In the genomic region with DNA sequence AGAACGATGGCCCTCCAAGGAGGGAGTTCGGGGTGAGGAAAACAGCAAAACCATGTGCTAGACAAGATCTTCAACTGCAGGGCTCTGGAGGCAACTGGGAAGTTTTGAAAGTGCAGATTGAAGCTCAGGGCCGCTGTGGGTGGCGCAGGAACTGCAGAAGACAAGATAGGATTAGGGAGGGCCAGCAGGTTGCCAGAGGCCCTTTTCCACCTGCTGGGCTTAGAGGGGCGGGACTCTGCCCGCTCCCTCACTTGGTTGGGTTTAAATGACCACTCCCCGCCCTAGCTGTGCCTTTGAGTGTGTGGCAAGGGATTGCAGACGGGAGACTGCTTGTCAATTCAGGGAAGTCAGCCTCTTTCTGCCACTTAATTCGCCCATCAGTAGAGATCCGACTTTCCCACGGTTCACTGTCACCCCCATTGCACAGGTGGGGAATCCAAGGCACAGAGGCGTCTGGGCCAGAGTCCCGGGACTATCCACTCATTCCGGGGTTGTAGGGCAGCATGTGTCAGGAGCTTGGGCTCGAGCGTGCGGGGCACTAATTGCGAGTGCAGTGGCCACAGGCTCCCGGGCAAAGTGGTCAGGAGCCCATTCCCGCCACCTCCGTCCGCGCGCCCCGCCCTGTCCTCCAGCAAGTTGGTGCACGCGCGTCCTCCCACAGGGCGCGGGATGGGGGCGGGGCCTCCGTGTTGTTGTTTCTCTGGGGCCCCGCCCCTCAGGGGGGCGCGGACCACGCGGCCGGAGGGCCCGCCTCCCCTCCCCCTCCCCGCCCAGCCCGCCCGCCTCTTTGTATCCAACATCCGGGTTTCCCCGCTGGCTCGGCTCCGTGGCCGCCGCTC, we compare ENCODE assay signal across 8 cellular contexts.
DNase-seq lines count a peak whose midpoint lies in the region; ATAC-seq and TF ChIP-seq lines count a peak whose summit lies in the region.

A gene (plus strand): TSS at position 816 of the 839 bp plus-strand sequence. CDS start 433 bp downstream, outside the sequence.

- peak; percentile 38 for ATAC-seq in GM19397 (IDR thresholded peaks at IDR 0.05; ENCODE audit: unreplicated experiment)

- H3K36me3 ChIP-seq in HUES48 (ENCODE audit: control insufficient read depth, insufficient read depth, low read length) (no peaks in the 10 kb centered on the region), OCI-LY3 (replicated peaks; ENCODE audit: low read depth, low read length) (no peaks in the 10 kb centered on the region), mucosa of rectum (ENCODE audit: control insufficient read depth in 2 of 2, insufficient read depth in 2 of 2, low read length in 2 of 2) (no peaks in the 10 kb centered on the region)

- DNase-seq in AG09319 (ENCODE audit: extremely low read depth, low read depth) (peak; percentile 32), erythroblast (lab: John Stamatoyannopoulos, UW) (peak; percentile 85 to 89)
- peak; percentile 67 for DNase-seq in activated T-cell treated with anti-CD3 and anti-CD28 coated beads, Interleukin-2, amount 50 U/mL, for 1 hour
- DNase-seq in stimulated activated CD8-positive, alpha-beta memory T cell treated with anti-CD3 and anti-CD28 coated beads, Interleukin-4, amount 100 ng/mL, for 24 hours (ENCODE audit: low read depth): peak; percentile 62

- H3K9ac ChIP-seq in HUES48 (ENCODE audit: low read depth, low read length) (peak within 1 kb of the TSS; percentile 98), OCI-LY3 (ENCODE audit: low read length) (peak within 1 kb of the TSS; percentile 87), mucosa of rectum (ENCODE audit: low read depth in 1 of 2, low read length in 2 of 2) (peak within 1 kb of the TSS; percentile 77 to 86)

- H3K27me3 ChIP-seq in HUES48 (ENCODE audit: control insufficient read depth, insufficient read depth, low read length): no peaks in the 10 kb centered on the region
- H3K27me3 ChIP-seq in OCI-LY3 (ENCODE audit: low read depth, low read length): no peaks in the 10 kb centered on the region
- H3K27me3 ChIP-seq in mucosa of rectum (ENCODE audit: control insufficient read depth in 2 of 2, insufficient read depth in 2 of 2, low read length in 2 of 2): no peaks in the 10 kb centered on the region

- H3K27ac ChIP-seq in HUES48 (ENCODE audit: low read depth, low read length) (peak within 1 kb of the TSS; percentile 99), OCI-LY3 (ENCODE audit: low read length) (peak within 1 kb of the TSS; percentile 16; the same call in 1 of the 2 replicates), mucosa of rectum (ENCODE audit: low read depth in 2 of 2, low read length in 2 of 2) (peak within 1 kb of the TSS; percentile 87 to 92)

- H3K4me2 ChIP-seq in OCI-LY3 (ENCODE audit: low read length): peak within 1 kb of the TSS; percentile 92

- TF ChIP-seq CTCF in AG09319 (IDR thresholded peaks at IDR 0.05; ENCODE audit: low read depth, low read length): no peak
- TF ChIP-seq CTCF in OCI-LY3 (IDR thresholded peaks at IDR 0.05; ENCODE audit: low read depth, low read length): no peak

- peaks cover 35% of the 10 kb centered on the region for H3K79me2 ChIP-seq in OCI-LY3 (ENCODE audit: low read length)

- H2AFZ ChIP-seq in OCI-LY3 (ENCODE audit: low read depth, low read length): peak within 1 kb of the TSS; percentile 69

- no peak for TF ChIP-seq POLR2A in erythroblast (IDR thresholded peaks at IDR 0.05; ENCODE audit: low read length)

- peaks cover 19% of the 10 kb centered on the region for H3K4me1 ChIP-seq in HUES48 (ENCODE audit: control insufficient read depth, insufficient read depth, low read length)
- peaks cover 7% of the 10 kb centered on the region for H3K4me1 ChIP-seq in OCI-LY3 (ENCODE audit: low read length)
- H3K4me1 ChIP-seq in mucosa of rectum (ENCODE audit: control insufficient read depth in 2 of 2, insufficient read depth in 2 of 2, low read length in 2 of 2): peaks cover 23 to 31% of the 10 kb centered on the region in 2 donors

- H3K9me3 ChIP-seq in HUES48 (ENCODE audit: control insufficient read depth, insufficient read depth, low read length): no peaks in the 10 kb centered on the region
- H3K9me3 ChIP-seq in OCI-LY3 (ENCODE audit: insufficient read depth, low read length): 0 out of 2 replicates have a peak, but pooled peaks cover 4% of the 10 kb centered on the region
- H3K9me3 ChIP-seq in mucosa of rectum (ENCODE audit: control insufficient read depth in 2 of 2, low read length in 2 of 2): no peaks in the 10 kb centered on the region

- peak within 1 kb of the TSS; percentile 92 for H3K4me3 ChIP-seq in HUES48 (ENCODE audit: low read depth, low read length)
- H3K4me3 ChIP-seq in OCI-LY3 (ENCODE audit: low read length): peak within 1 kb of the TSS; percentile 91
- peak within 1 kb of the TSS; percentile 87 to 92 for H3K4me3 ChIP-seq in mucosa of rectum (ENCODE audit: low read length in 2 of 2)

- H4K20me1 ChIP-seq in OCI-LY3 (ENCODE audit: insufficient read depth, low read length): peaks cover 2% of the 10 kb centered on the region; the same call in 1 of the 2 replicates

Comparison
In these comparisons a context has a peak if more than half of its experiments do, and no peak if none do; other contexts are left out.
1. Peak in every context shown above with its lines: DNase-seq, ATAC-seq, H3K4me3 ChIP-seq and H3K27ac ChIP-seq.
2. DNase-seq: peak in every context shown above with its lines; median percentile 87 in erythroblast; 67 in activated T-cell treated with anti-CD3 and anti-CD28 coated beads, Interleukin-2, amount 50 U/mL, for 1 hour; 62 in stimulated activated CD8-positive, alpha-beta memory T cell treated with anti-CD3 and anti-CD28 coated beads, Interleukin-4, amount 100 ng/mL, for 24 hours; 32 in AG09319.
3. H3K27ac ChIP-seq: peak in every context shown above with its lines; median percentile 99 in HUES48; 90 in mucosa of rectum; 16 in OCI-LY3.